19 cellular contexts compared by ENCODE assay signal in genomic region chr13:80529734-80530133, GRCh38.
DNase-seq lines count a peak whose midpoint lies in the region; ATAC-seq, FAIRE-seq and TF ChIP-seq lines count a peak whose summit lies in the region.
"Had no signal": no experiment of that assay in that cellular context is flagged by ENCODE, and none has a peak within 500 bp of the region (broad histone marks: within the 10 kb centered on the region; RNA-seq: fewer than 3 reads in every experiment).

No MANE protein-coding gene starts in this region.

- no peak for FAIRE-seq in bronchial epithelial cell (lab: Jason Lieb, UNC)

- H3K4me1 ChIP-seq in adipocyte (ENCODE audit: control insufficient read depth, insufficient read depth, low read length), result peaks cover 19% of the 10 kb centered on the region

- no peak for TF ChIP-seq CTCF in bronchial epithelial cell (IDR thresholded peaks at IDR 0.05; ENCODE audit: insufficient read depth, low read length, severe bottlenecking)

- H3K36me3 ChIP-seq in adipocyte (ENCODE audit: control insufficient read depth, insufficient read depth, low read length, severe bottlenecking) (no peaks in the 10 kb centered on the region), bronchial epithelial cell (ENCODE audit: control insufficient read depth, insufficient read depth, low read length) (no peaks in the 10 kb centered on the region)
- H3K36me3 ChIP-seq: BE2C had no signal

- no peaks in the 10 kb centered on the region for H3K27me3 ChIP-seq in adipocyte (replicated peaks; ENCODE audit: control insufficient read depth, insufficient read depth, low read length)
- H3K27me3 ChIP-seq in bronchial epithelial cell (ENCODE audit: control insufficient read depth, insufficient read depth, low read length), result no peaks in the 10 kb centered on the region
- H3K27me3 ChIP-seq: BE2C had no signal

- H3K9me3 ChIP-seq in adipocyte (ENCODE audit: control insufficient read depth, low read length), result peaks cover 9% of the 10 kb centered on the region
- H3K9me3 ChIP-seq: BE2C had no signal

- H3K9ac ChIP-seq in adipocyte (ENCODE audit: low read length), result peak overlapping the region; percentile 65

- H3K4me3 ChIP-seq in adipocyte (ENCODE audit: low read length) (peak overlapping the region; percentile 67), bronchial epithelial cell (ENCODE audit: low read depth, low read length) (no peak overlapping the region)

- ATAC-seq in GM21390 (IDR thresholded peaks at IDR 0.05; ENCODE audit: unreplicated experiment) (no peak), HG02970 (IDR thresholded peaks at IDR 0.05; ENCODE audit: low FRiP score, unreplicated experiment) (no peak)
- ATAC-seq: HCT116 had no signal

- peak; percentile 48 for DNase-seq in HCEC 1CT
- no peak for DNase-seq in adipocyte (ENCODE audit: low read depth)
- DNase-seq in bronchial epithelial cell (ENCODE audit: low read depth), result peak; percentile 85
- peak; percentile 31 for DNase-seq in kidney glomerular epithelial cell (lab: John Stamatoyannopoulos, UW)
- no peak for DNase-seq in epidermal melanocyte (ENCODE audit: insufficient read length, low spot score)
- no peak for DNase-seq in activated CD8-positive, alpha-beta memory T cell treated with anti-CD3 and anti-CD28 coated beads, Interleukin-2, amount 50 U/mL, for 4 hours
- DNase-seq: BE2C; CD8-positive, alpha-beta memory T cell; EL; NCI-H1048; NCI-H146; NCI-H2081 treated with DMSO at 0.1 percent for 48 hours; NCI-H2227 treated with DMSO at 0.1 percent for 48 hours; NCI-H526 treated with DMSO at 0.1 percent for 48 hours; NK-92 treated with Interleukin-12 subunit alpha and Interleukin-12 subunit beta, amount 100 ng/mL, for 24 hours; OCI-M1 had no signal

Comparison
In these comparisons a context has a peak if more than half of its experiments do, and no peak if none do; other contexts are left out.
1. DNase-seq: peak in HCEC 1CT (single experiment), bronchial epithelial cell (single experiment) and kidney glomerular epithelial cell (single experiment); none in adipocyte (single experiment), epidermal melanocyte (single experiment) and activated CD8-positive, alpha-beta memory T cell treated with anti-CD3 and anti-CD28 coated beads, Interleukin-2, amount 50 U/mL, for 4 hours (single experiment).